In the genomic region with DNA sequence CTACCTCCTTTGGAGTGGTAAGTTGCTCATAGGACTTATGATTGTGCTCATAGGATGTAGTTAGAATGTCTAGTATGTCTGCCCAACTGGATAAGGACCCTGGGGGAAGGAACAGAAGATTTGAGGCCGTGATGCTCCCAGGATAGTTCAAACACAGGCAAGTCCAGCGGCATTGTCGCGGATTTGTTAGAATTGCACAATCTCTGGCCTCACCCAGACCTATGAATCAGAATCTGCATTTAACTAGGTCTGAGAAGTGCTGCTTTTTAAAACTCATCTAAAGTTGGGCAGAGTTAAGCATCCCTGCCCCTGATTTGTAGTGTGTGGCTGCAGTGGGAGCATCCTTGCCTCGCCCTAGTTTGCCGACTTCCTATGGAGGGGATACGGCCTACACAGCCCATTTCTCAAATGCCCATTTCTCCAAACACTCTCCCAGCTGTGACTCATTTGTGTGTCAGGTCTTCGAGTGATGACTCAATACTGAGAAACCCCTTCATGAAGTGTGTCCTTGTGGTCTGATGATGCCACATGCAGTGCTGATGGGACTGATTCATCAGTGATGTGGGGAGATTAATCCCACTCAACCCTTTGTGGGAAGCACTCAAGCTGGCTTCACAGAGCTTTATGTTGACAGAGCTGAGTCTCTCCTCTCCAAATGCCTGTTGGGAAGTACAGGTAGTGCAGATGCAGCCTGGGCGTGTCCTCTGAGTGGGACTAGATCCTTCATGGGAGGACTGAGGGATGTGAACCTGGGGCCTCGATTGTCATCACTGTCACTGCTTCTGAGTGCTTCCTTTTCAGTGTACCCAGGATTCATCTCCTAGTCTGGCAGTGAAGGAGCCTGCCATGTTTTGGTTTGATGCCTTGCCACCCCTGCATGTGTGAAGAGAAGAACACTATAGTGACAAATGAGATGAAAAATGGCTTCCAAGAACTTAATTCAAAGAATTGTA, we compare ENCODE assay signal across 10 cellular contexts. TPM values are rescaled to one million over a fixed set of nuclear protein-coding genes. Genes with fewer than 3 reads are reported as not detected.
DNase-seq lines count a peak whose midpoint lies in the region; ATAC-seq, FAIRE-seq and TF ChIP-seq lines count a peak whose summit lies in the region.
"Had no signal": no experiment of that assay in that cellular context is flagged by ENCODE, and none has a peak within 500 bp of the region (broad histone marks: within the 10 kb centered on the region; RNA-seq: fewer than 3 reads in every experiment).

No MANE protein-coding gene starts in this region.

- H3K36me3 ChIP-seq in K562 (ENCODE audit: control insufficient read depth, insufficient read depth, low read length) (no peaks in the 10 kb centered on the region), tibial nerve (no peaks in the 10 kb centered on the region)

- TF ChIP-seq POLR2A in K562 (conservative IDR thresholded peaks at IDR 0.05) (no peak), tibial nerve (IDR thresholded peaks at IDR 0.05) (no peak)

- H3K9me1 ChIP-seq in K562 (ENCODE audit: control insufficient read depth, insufficient read depth, low read length), result no peaks in the 10 kb centered on the region

- peak; percentile 94 for DNase-seq in NCI-H345 treated with DMSO at 0.1 percent for 48 hours (lab: John Stamatoyannopoulos, UW; ENCODE audit: unreplicated experiment)
- DNase-seq in K562 (ENCODE audit: extremely low read depth in 1 of 4, low spot score in 3 of 4), result peak in 1 of 4 experiments; percentile 2
- DNase-seq in stimulated activated CD4-positive, alpha-beta T cell treated with anti-CD3 and anti-CD28 coated beads, Interleukin-12 subunit alpha, Interleukin-12 subunit beta, amount 100 ng/mL, for 4 hours, result peak; percentile 6
- DNase-seq in tibial nerve (ENCODE audit: low spot score in 2 of 2), result no peak
- no peak for DNase-seq in SKM-1 treated with dmso at 0.1 percent for 144 hours (lab: John Stamatoyannopoulos, UW; ENCODE audit: unreplicated experiment)
- no peak for DNase-seq in Kasumi-1 (lab: John Stamatoyannopoulos, UW)
- no peak for DNase-seq in NCI-H82 treated with DMSO at 0.1 percent for 48 hours (lab: John Stamatoyannopoulos, UW; ENCODE audit: unreplicated experiment)

- H3K79me2 ChIP-seq in K562 (ENCODE audit: control insufficient read depth, insufficient read depth, low read length), result no peaks in the 10 kb centered on the region

- TF ChIP-seq CTCF in K562 (IDR thresholded peaks at IDR 0.05 in 2 of 3, conservative IDR thresholded peaks at IDR 0.05 in 1 of 3; ENCODE audit: insufficient read depth in 2 of 3, low read depth in 1 of 3, low read length in 3 of 3) (no peak), tibial nerve (IDR thresholded peaks at IDR 0.05) (no peak)

- no peak for TF ChIP-seq EP300 in K562 (IDR thresholded peaks at IDR 0.05; ENCODE audit: low read length)
- TF ChIP-seq EP300 in tibial nerve (IDR thresholded peaks at IDR 0.05), result no peak

- no peaks in the 10 kb centered on the region for H3K9me3 ChIP-seq in K562 (replicated peaks; ENCODE audit: control insufficient read depth, insufficient read depth, low read depth, low read length)
- H3K9me3 ChIP-seq in tibial nerve, result no peaks in the 10 kb centered on the region

- no peaks in the 10 kb centered on the region for H4K20me1 ChIP-seq in K562 (replicated peaks; ENCODE audit: control insufficient read depth, insufficient read depth, low read length)

- CTCF ChIA-PET in K562 (lab: Yijun Ruan, JAX; ENCODE audit: low intra/inter-chr PET ratio), result no interaction called here

- H2AFZ ChIP-seq in K562 (ENCODE audit: low read depth, low read length), result no peak overlapping the region

- no peak overlapping the region for H3K9ac ChIP-seq in K562 (ENCODE audit: insufficient read depth in 1 of 2, low read depth in 2 of 2, low read length in 2 of 2)

- H3K4me1 ChIP-seq in K562 (replicated peaks in 1 of 2; ENCODE audit: control insufficient read depth in 2 of 2, insufficient read depth in 2 of 2, low read length in 2 of 2), result no peaks in the 10 kb centered on the region
- peaks cover 0 to 14% (median 0%) of the 10 kb centered on the region in 4 donors for H3K4me1 ChIP-seq in tibial nerve

- H3K4me3 ChIP-seq in K562, result no peak overlapping the region
- no peak overlapping the region for H3K4me3 ChIP-seq in tibial nerve

- intact Hi-C loops in K562 (cut with micrococcal nuclease), result no loop called here

- no peak overlapping the region for H3K27ac ChIP-seq in K562 (ENCODE audit: extremely low read depth, low read depth, low read length)
- H3K27ac ChIP-seq in tibial nerve, result no peak overlapping the region
- H3K27ac ChIP-seq: VCaP had no signal

- FAIRE-seq in K562 (lab: Jason Lieb, UNC), result no peak

- POLR2A ChIA-PET in K562 (lab: Yijun Ruan, JAX), result no interaction called here

- 2% methylated on average over 9 of the region's 10 CpGs for WGBS in K562 (ENCODE audit: insufficient coverage, low coverage, missing lambda C conversion rate)
- WGBS in tibial nerve, 2 donors, result 81 to 91% methylated on average over 10 of the region's 10 CpGs

- in situ Hi-C loops in K562 (cut with MboI), result no loop called here

- no TSS peak for BruUV-seq in K562 (replicated peaks; lab: Mats Ljungman, UMichigan)

- TF ChIP-seq RAD21 in K562 (CRISPR knock-in tag; conservative IDR thresholded peaks at IDR 0.05 in 1 of 2, IDR thresholded peaks at IDR 0.05 in 1 of 2), result no peak

- peak; percentile 69 for ATAC-seq in GM18868 (IDR thresholded peaks at IDR 0.05; ENCODE audit: unreplicated experiment)
- ATAC-seq in K562, result no peak

- H3K27me3 ChIP-seq in K562 (ENCODE audit: control insufficient read depth in 2 of 2, insufficient read depth in 2 of 2, low read length in 2 of 2) (peaks cover 0 to 14% of the 10 kb centered on the region in 2 experiments; a peak in 1 of 5 replicates), tibial nerve (no peaks in the 10 kb centered on the region)

- H3K4me2 ChIP-seq in K562 (ENCODE audit: insufficient read depth, low read length), result no peak overlapping the region

TF ChIP-seq in K562, 482 proteins besides CTCF, POLR2A, EP300 and RAD21 (continues in another document):
- TF ChIP-seq, protein P1, sequence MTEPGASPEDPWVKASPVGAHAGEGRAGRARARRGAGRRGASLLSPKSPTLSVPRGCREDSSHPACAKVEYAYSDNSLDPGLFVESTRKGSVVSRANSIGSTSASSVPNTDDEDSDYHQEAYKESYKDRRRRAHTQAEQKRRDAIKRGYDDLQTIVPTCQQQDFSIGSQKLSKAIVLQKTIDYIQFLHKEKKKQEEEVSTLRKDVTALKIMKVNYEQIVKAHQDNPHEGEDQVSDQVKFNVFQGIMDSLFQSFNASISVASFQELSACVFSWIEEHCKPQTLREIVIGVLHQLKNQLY (CRISPR knock-in tag; conservative IDR thresholded peaks at IDR 0.05), result no peak
- TF ChIP-seq RBBP5 (IDR thresholded peaks at IDR 0.05; ENCODE audit: borderline replicate concordance, insufficient read depth, low read length, poor library complexity, severe bottlenecking), result no peak
- TF ChIP-seq FOSL1 (tag; conservative IDR thresholded peaks at IDR 0.05), result peak; percentile 83
- peak; percentile 16; the same call in 1 of the 2 replicates for TF ChIP-seq CEBPB (tag; IDR thresholded peaks at IDR 0.05)
- TF ChIP-seq, protein P2, sequence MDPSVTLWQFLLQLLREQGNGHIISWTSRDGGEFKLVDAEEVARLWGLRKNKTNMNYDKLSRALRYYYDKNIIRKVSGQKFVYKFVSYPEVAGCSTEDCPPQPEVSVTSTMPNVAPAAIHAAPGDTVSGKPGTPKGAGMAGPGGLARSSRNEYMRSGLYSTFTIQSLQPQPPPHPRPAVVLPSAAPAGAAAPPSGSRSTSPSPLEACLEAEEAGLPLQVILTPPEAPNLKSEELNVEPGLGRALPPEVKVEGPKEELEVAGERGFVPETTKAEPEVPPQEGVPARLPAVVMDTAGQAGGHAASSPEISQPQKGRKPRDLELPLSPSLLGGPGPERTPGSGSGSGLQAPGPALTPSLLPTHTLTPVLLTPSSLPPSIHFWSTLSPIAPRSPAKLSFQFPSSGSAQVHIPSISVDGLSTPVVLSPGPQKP (CRISPR knock-in tag; IDR thresholded peaks at IDR 0.05), result no peak

RNA-seq across cellular contexts. Expression of a gene that starts 18.7 kb away (rescaled TPM):
- total RNA-seq in K562 (2011; cell fraction: chromatin; rRNA removed; ENCODE audit: low replicate concordance), result not detected in 2 replicates
- not detected in 2 replicates for total RNA-seq in K562 (2011; cell fraction: nucleolus; rRNA removed)
- not detected in 2 replicates for total RNA-seq in K562 (2011; cell fraction: nucleoplasm; rRNA removed)
- not detected in 2 replicates for total RNA-seq in K562 (2014; rRNA removed)
- total RNA-seq in K562 (2014; rRNA removed; fragmentation: Illumina TruSeq; extraction: Trizol), result not detected in 2 replicates
- not detected in 2 replicates for total RNA-seq in K562 (2015; rRNA removed; fragmentation: Illumina TruSeq; extraction: Trizol)
- not detected in 2 replicates for total RNA-seq in K562 (2021)
- not detected in 2 replicates for polyA plus RNA-seq in K562 (2011; rRNA removed)
- not detected in 2 replicates for polyA plus RNA-seq in K562 (2011; cell fraction: cytosol; rRNA removed)
- polyA plus RNA-seq in K562 (2011; cell fraction: nucleus; rRNA removed), result not detected in 2 replicates
- polyA plus RNA-seq in K562 (2012), result not detected in 2 replicates
- polyA plus RNA-seq in K562 (2014; fragmentation: Illumina TruSeq; extraction: Trizol), result not detected in 2 replicates
- polyA plus RNA-seq in K562 (2014; fragmentation: Nextera tagmentation; extraction: Ambion mirVana), result not detected
- polyA plus RNA-seq in K562 (2014; rRNA removed), result not detected in 2 replicates
- polyA minus RNA-seq in K562 (2011; rRNA and poly(A)+ RNA removed), result not detected in 2 replicates
- polyA minus RNA-seq in K562 (2011; cell fraction: cytosol; rRNA and poly(A)+ RNA removed), result not detected in 2 replicates
- not detected in 2 replicates for polyA minus RNA-seq in K562 (2011; cell fraction: nucleus; rRNA and poly(A)+ RNA removed)
- not detected for total RNA-seq in tibial nerve
- total RNA-seq: liver had no signal
- polyA plus RNA-seq: liver had no signal

Comparison
In these comparisons a context has a peak if more than half of its experiments do, and no peak if none do; other contexts are left out.
1. DNase-seq: peak in NCI-H345 treated with DMSO at 0.1 percent for 48 hours (single experiment) and stimulated activated CD4-positive, alpha-beta T cell treated with anti-CD3 and anti-CD28 coated beads, Interleukin-12 subunit alpha, Interleukin-12 subunit beta, amount 100 ng/mL, for 4 hours (single experiment); none in tibial nerve (0 of 2), SKM-1 treated with dmso at 0.1 percent for 144 hours (single experiment), Kasumi-1 (0 of 2) and NCI-H82 treated with DMSO at 0.1 percent for 48 hours (single experiment).